1 cellular context compared by ENCODE assay signal in the genomic region with DNA sequence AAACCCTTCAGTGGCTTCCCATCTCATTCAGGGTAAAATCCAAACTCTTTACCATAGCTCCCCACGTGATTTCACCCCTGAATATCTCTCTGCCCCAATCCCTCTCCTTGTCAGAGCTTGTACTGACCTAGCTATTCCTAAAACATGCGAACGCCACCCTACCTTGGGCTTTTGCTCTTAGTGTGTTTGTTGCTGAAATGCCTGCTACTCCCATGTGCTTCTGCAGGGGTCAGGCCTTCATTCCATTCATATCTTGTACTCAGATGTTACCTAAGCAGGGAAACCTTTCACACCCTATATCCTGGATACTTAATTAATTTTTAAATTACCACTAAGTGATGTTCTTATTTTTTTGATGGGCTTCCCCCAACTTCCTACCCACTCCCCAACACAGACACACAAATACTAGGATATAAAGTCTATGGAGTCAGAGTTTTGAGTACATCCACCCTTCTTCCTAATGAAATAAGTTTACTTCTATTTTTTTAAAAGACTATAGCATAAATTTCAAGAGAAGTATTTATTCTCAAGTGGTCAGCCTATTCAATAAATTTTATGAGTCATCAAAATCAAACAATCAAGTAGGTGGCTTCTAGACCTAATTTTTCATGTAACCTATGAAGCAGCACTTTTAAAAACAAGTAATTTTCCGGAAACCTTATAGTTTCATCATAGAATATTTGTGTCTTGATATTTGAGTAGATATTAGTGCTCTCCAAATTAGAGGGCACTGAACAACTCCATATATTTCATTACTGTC.
TF ChIP-seq lines count a peak whose summit lies in the region.

No MANE protein-coding gene starts in this region.

TF ChIP-seq in H1, 55 proteins besides CTCF, POLR2A, EP300 and RAD21 (continued from another document):
- TF ChIP-seq ZNF274 (IDR thresholded peaks at IDR 0.05; ENCODE audit: borderline replicate concordance, extremely low read depth, low read length) (no peak), SP1 (IDR thresholded peaks at IDR 0.05; ENCODE audit: low read depth, low read length) (no peak), HDAC2 (IDR thresholded peaks at IDR 0.05; ENCODE audit: borderline replicate concordance in 1 of 2, low read depth in 2 of 2, low read length in 2 of 2) (no peak), BCL11A (IDR thresholded peaks at IDR 0.05; ENCODE audit: low read depth in 2 of 2, low read length in 2 of 2) (no peak), TCF12 (IDR thresholded peaks at IDR 0.05; ENCODE audit: low read depth, low read length) (no peak)
